In the genomic region with DNA sequence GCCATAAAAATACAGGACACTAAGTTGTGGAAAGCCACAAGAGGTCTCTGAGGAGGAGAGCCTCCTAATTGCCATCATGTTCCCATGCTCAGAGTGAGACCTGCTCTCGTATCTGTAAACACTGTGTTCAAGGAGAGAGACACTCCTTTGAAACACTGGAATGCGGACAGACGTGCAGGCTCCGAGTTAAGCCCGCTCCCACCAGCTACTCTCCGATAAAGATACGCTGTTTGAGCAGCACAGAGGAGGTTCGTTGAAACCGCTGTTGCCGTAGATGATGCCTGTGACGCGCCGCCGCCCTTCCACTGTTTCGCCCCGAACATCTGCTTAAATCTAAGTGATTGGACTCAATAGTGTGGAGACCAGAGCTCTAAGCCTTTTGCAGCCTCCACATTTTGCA, we compare ENCODE assay signal across 1 cellular context.
TF ChIP-seq lines count a peak whose summit lies in the region.

No MANE protein-coding gene starts in this region.

TF ChIP-seq in WTC11, 78 proteins besides CTCF, POLR2A, EP300 and RAD21 (continued from another document):
- TF ChIP-seq, protein P1, sequence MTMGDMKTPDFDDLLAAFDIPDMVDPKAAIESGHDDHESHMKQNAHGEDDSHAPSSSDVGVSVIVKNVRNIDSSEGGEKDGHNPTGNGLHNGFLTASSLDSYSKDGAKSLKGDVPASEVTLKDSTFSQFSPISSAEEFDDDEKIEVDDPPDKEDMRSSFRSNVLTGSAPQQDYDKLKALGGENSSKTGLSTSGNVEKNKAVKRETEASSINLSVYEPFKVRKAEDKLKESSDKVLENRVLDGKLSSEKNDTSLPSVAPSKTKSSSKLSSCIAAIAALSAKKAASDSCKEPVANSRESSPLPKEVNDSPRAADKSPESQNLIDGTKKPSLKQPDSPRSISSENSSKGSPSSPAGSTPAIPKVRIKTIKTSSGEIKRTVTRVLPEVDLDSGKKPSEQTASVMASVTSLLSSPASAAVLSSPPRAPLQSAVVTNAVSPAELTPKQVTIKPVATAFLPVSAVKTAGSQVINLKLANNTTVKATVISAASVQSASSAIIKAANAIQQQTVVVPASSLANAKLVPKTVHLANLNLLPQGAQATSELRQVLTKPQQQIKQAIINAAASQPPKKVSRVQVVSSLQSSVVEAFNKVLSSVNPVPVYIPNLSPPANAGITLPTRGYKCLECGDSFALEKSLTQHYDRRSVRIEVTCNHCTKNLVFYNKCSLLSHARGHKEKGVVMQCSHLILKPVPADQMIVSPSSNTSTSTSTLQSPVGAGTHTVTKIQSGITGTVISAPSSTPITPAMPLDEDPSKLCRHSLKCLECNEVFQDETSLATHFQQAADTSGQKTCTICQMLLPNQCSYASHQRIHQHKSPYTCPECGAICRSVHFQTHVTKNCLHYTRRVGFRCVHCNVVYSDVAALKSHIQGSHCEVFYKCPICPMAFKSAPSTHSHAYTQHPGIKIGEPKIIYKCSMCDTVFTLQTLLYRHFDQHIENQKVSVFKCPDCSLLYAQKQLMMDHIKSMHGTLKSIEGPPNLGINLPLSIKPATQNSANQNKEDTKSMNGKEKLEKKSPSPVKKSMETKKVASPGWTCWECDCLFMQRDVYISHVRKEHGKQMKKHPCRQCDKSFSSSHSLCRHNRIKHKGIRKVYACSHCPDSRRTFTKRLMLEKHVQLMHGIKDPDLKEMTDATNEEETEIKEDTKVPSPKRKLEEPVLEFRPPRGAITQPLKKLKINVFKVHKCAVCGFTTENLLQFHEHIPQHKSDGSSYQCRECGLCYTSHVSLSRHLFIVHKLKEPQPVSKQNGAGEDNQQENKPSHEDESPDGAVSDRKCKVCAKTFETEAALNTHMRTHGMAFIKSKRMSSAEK (CRISPR knock-in tag; IDR thresholded peaks at IDR 0.05; ENCODE audit: borderline replicate concordance), result no peak
- TF ChIP-seq, protein P2, sequence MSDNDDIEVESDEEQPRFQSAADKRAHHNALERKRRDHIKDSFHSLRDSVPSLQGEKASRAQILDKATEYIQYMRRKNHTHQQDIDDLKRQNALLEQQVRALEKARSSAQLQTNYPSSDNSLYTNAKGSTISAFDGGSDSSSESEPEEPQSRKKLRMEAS (CRISPR knock-in tag; IDR thresholded peaks at IDR 0.05), result no peak
- TF ChIP-seq FOXJ3 (CRISPR knock-in tag; IDR thresholded peaks at IDR 0.05; ENCODE audit: borderline replicate concordance), result no peak
- no peak for TF ChIP-seq NFYB (CRISPR knock-in tag; conservative IDR thresholded peaks at IDR 0.05; ENCODE audit: low read depth)
- TF ChIP-seq, protein P3, sequence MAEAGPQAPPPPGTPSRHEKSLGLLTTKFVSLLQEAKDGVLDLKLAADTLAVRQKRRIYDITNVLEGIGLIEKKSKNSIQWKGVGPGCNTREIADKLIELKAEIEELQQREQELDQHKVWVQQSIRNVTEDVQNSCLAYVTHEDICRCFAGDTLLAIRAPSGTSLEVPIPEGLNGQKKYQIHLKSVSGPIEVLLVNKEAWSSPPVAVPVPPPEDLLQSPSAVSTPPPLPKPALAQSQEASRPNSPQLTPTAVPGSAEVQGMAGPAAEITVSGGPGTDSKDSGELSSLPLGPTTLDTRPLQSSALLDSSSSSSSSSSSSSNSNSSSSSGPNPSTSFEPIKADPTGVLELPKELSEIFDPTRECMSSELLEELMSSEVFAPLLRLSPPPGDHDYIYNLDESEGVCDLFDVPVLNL (CRISPR knock-in tag; IDR thresholded peaks at IDR 0.05; ENCODE audit: borderline replicate concordance, low read depth), result no peak
- no peak for TF ChIP-seq ZNF219 (CRISPR knock-in tag; IDR thresholded peaks at IDR 0.05; ENCODE audit: borderline replicate concordance)
- no peak for TF ChIP-seq NR1H2 (CRISPR knock-in tag; IDR thresholded peaks at IDR 0.05)
- TF ChIP-seq ZNF232 (CRISPR knock-in tag; IDR thresholded peaks at IDR 0.05), result no peak
